Comparison of ENCODE assay signal across 24 cellular contexts in genomic region chr11:115180272-115180671, GRCh38.
"Had no signal": no experiment of that assay in that cellular context is flagged by ENCODE, and none has a peak within 500 bp of the region (broad histone marks: within the 10 kb centered on the region; RNA-seq: fewer than 3 reads in every experiment).

No MANE protein-coding gene starts in this region.

- H3K4me3 Mint-ChIP-seq: activated naive CD8-positive, alpha-beta T cell treated with anti-CD3 and anti-CD28 coated beads, Interleukin-2, amount 10 ng/mL, durations not matched to agents 7 days and 5 days; activated T-cell treated with anti-CD3 and anti-CD28 coated beads, Interleukin-2, amount 50 U/mL, for 4 hours; effector memory CD8-positive, alpha-beta T cell; natural killer cell treated with Interleukin-12 subunit alpha and Interleukin-12 subunit beta and Interleukin-15 and Interleukin-18, amount 100 ng/mL, for 72 hours; T-helper 1 cell treated with Interleukin-12 subunit alpha and Interleukin-12 subunit beta and Interleukin-4 antibody, amounts not matched to agents 30 μg/mL and 1 μg/mL, for 36 hours; type B pancreatic cell had no signal

- H3K36me3 ChIP-seq: colonic mucosa, esophagus squamous epithelium, gastroesophageal sphincter, thoracic aorta had no signal

- H3K27me3 Mint-ChIP-seq: effector memory CD8-positive, alpha-beta T cell; type B pancreatic cell had no signal

- H3K27ac ChIP-seq: colonic mucosa, dorsolateral prefrontal cortex, esophagus squamous epithelium, gastroesophageal sphincter, heart left ventricle, thoracic aorta had no signal

- ATAC-seq: activated T-cell treated with anti-CD3 and anti-CD28 coated beads, Interleukin-2, amount 50 U/mL, for 4 hours; effector memory CD8-positive, alpha-beta T cell; gastroesophageal sphincter; heart left ventricle; natural killer cell treated with Interleukin-12 subunit alpha and Interleukin-12 subunit beta and Interleukin-15 and Interleukin-18, amount 100 ng/mL, for 72 hours had no signal

- H3K4me3 ChIP-seq: colonic mucosa, dorsolateral prefrontal cortex, esophagus squamous epithelium, gastroesophageal sphincter, heart left ventricle, thoracic aorta had no signal

- DNase-seq: activated CD4-positive, alpha-beta T cell treated with anti-CD3 and anti-CD28 coated beads for 4 hours; activated CD4-positive, alpha-beta T cell treated with anti-CD3 and anti-CD28 coated beads, Interleukin-2, amount 50 U/mL, for 48 hours; activated CD4-positive, CD25-positive, alpha-beta regulatory T cell; activated CD8-positive, alpha-beta memory T cell treated with anti-CD3 and anti-CD28 coated beads, Interleukin-2, amount 50 U/mL, for 48 hours; activated naive CD4-positive, alpha-beta T cell treated with Interleukin-2 at 50 U/mL for 16 hours; activated naive CD8-positive, alpha-beta T cell treated with anti-CD3 and anti-CD28 coated beads, Interleukin-2, amount 10 ng/mL, durations not matched to agents 7 days and 5 days; activated T-cell treated with anti-CD3 and anti-CD28 coated beads, Interleukin-2, amount 50 U/mL, for 4 hours; amniotic stem cell; colonic mucosa; dorsolateral prefrontal cortex; effector memory CD8-positive, alpha-beta T cell; esophagus squamous epithelium; heart left ventricle; midbrain; occipital lobe; stimulated activated CD4-positive, alpha-beta T cell treated with anti-CD3 and anti-CD28 coated beads, Interleukin-2, amount 100 ng/mL, for 48 hours; stimulated activated CD8-positive, alpha-beta memory T cell treated with anti-CD3 and anti-CD28 coated beads, Interleukin-4, amount 100 ng/mL, for 48 hours; stimulated activated naive CD4-positive, alpha-beta T cell; T1000 had no signal

- H3K27ac Mint-ChIP-seq: activated naive CD8-positive, alpha-beta T cell treated with anti-CD3 and anti-CD28 coated beads, Interleukin-2, amount 10 ng/mL, durations not matched to agents 7 days and 5 days; effector memory CD8-positive, alpha-beta T cell; natural killer cell treated with Interleukin-12 subunit alpha and Interleukin-12 subunit beta and Interleukin-15 and Interleukin-18, amount 100 ng/mL, for 72 hours; T-helper 1 cell treated with Interleukin-12 subunit alpha and Interleukin-12 subunit beta and Interleukin-4 antibody, amounts not matched to agents 30 μg/mL and 1 μg/mL, for 36 hours; type B pancreatic cell had no signal

- H3K27me3 ChIP-seq: colonic mucosa, dorsolateral prefrontal cortex, esophagus squamous epithelium, gastroesophageal sphincter, heart left ventricle had no signal

- H3K4me1 Mint-ChIP-seq: activated naive CD8-positive, alpha-beta T cell treated with anti-CD3 and anti-CD28 coated beads, Interleukin-2, amount 10 ng/mL, durations not matched to agents 7 days and 5 days had no signal

- H3K9me3 ChIP-seq: colonic mucosa, esophagus squamous epithelium, gastroesophageal sphincter, heart left ventricle, thoracic aorta had no signal

- H3K4me1 ChIP-seq: colonic mucosa, esophagus squamous epithelium, gastroesophageal sphincter had no signal

- H3K36me3 Mint-ChIP-seq: activated naive CD8-positive, alpha-beta T cell treated with anti-CD3 and anti-CD28 coated beads, Interleukin-2, amount 10 ng/mL, durations not matched to agents 7 days and 5 days; natural killer cell treated with Interleukin-12 subunit alpha and Interleukin-12 subunit beta and Interleukin-15 and Interleukin-18, amount 100 ng/mL, for 72 hours had no signal

- H3K9me3 Mint-ChIP-seq: activated naive CD8-positive, alpha-beta T cell treated with anti-CD3 and anti-CD28 coated beads, Interleukin-2, amount 10 ng/mL, durations not matched to agents 7 days and 5 days; activated T-cell treated with anti-CD3 and anti-CD28 coated beads, Interleukin-2, amount 50 U/mL, for 4 hours; effector memory CD8-positive, alpha-beta T cell; natural killer cell treated with Interleukin-12 subunit alpha and Interleukin-12 subunit beta and Interleukin-15 and Interleukin-18, amount 100 ng/mL, for 72 hours; T-helper 1 cell treated with Interleukin-12 subunit alpha and Interleukin-12 subunit beta and Interleukin-4 antibody, amounts not matched to agents 30 μg/mL and 1 μg/mL, for 36 hours; type B pancreatic cell had no signal
